24 cellular contexts compared by ENCODE assay signal in genomic region chr13:114328034-114328433, GRCh38. TPM values are rescaled to one million over a fixed set of nuclear protein-coding genes. Genes with fewer than 3 reads are reported as not detected.
DNase-seq lines count a peak whose midpoint lies in the region; ATAC-seq, FAIRE-seq and TF ChIP-seq lines count a peak whose summit lies in the region.
"Had no signal": no experiment of that assay in that cellular context is flagged by ENCODE, and none has a peak within 500 bp of the region (broad histone marks: within the 10 kb centered on the region; RNA-seq: fewer than 3 reads in every experiment).

No MANE protein-coding gene starts in this region.

- H3K27me3 ChIP-seq in mesenchymal stem cell (ENCODE audit: control insufficient read depth in 1 of 2, insufficient read depth in 1 of 2, low read length in 2 of 2) (no peaks in the 10 kb centered on the region), testis (no peaks in the 10 kb centered on the region), PC-3 (ENCODE audit: low read length) (no peaks in the 10 kb centered on the region)
- H3K27me3 ChIP-seq: SJCRH30 had no signal

- H3F3A ChIP-seq in PC-3 (ENCODE audit: low read length, unreplicated experiment): no peaks in the 10 kb centered on the region

- H3K79me2 ChIP-seq in PC-3 (ENCODE audit: low read length): no peaks in the 10 kb centered on the region

- peak overlapping the region in 6 of 7 donors; percentile 26 to 75 (median 56) for H3K27ac Mint-ChIP-seq in CD14-positive monocyte
- H3K27ac Mint-ChIP-seq in WTC11: peak overlapping the region; percentile 83; the same call in 1 of the 2 replicates
- H3K27ac Mint-ChIP-seq: CD4-positive, alpha-beta T cell had no signal

- WGBS in mesenchymal stem cell: 91% methylated on average over 6 of the region's 6 CpGs
- 76 to 77% methylated on average over 6 of the region's 6 CpGs for WGBS in testis, 2 donors

- peaks cover 27% of the 10 kb centered on the region for H3K4me1 Mint-ChIP-seq in CD14-positive monocyte
- peaks cover 10% of the 10 kb centered on the region for H3K4me1 Mint-ChIP-seq in WTC11

- H2BK15ac ChIP-seq in mesenchymal stem cell (ENCODE audit: low read depth, poor library complexity, severe bottlenecking): peak overlapping the region; percentile 13

- 0 out of 2 replicates have a peak, but pooled peaks cover 5% of the 10 kb centered on the region for H4K20me1 ChIP-seq in PC-3 (ENCODE audit: low read length)

- peaks cover 19% of the 10 kb centered on the region for H3K79me1 ChIP-seq in mesenchymal stem cell (replicated peaks; ENCODE audit: low read length, poor library complexity, severe bottlenecking)

- H3K4me3 Mint-ChIP-seq in CD14-positive monocyte: no peak overlapping the region
- no peak overlapping the region for H3K4me3 Mint-ChIP-seq in WTC11
- H3K4me3 Mint-ChIP-seq: CD4-positive, alpha-beta T cell had no signal

- H3K4me2 ChIP-seq in mesenchymal stem cell (ENCODE audit: low read length, poor library complexity, severe bottlenecking): no peak overlapping the region
- H3K4me2 ChIP-seq in PC-3 (ENCODE audit: low read length): no peak overlapping the region

- H3K4me1 ChIP-seq in mesenchymal stem cell (ENCODE audit: control insufficient read depth, insufficient read depth, low read depth, low read length): no peaks in the 10 kb centered on the region
- no peaks in the 10 kb centered on the region for H3K4me1 ChIP-seq in testis
- no peaks in the 10 kb centered on the region for H3K4me1 ChIP-seq in PC-3 (ENCODE audit: insufficient read depth, low read length)
- H3K4me1 ChIP-seq: SJCRH30 had no signal

- H3K9me3 Mint-ChIP-seq in CD14-positive monocyte (peaks cover 0 to 3% (median 0%) of the 10 kb centered on the region in 7 donors), WTC11 (no peaks in the 10 kb centered on the region)
- H3K9me3 Mint-ChIP-seq: CD4-positive, alpha-beta T cell had no signal

- DNase-seq in CD14-positive monocyte (ENCODE audit: low spot score) (no peak), GM12891 (ENCODE audit: insufficient read length, low spot score) (no peak), WTC11 (ENCODE audit: low spot score) (no peak), mesenchymal stem cell (no peak), T-helper 9 cell (no peak), testis (no peak), PC-3 (no peak)
- DNase-seq: AML-193; CD4-positive, alpha-beta T cell; DMS79 treated with DMSO at 0.1 percent for 48 hours; GOT3; Kasumi-1; NCI-H1417 treated with DMSO at 0.1 percent for 48 hours; NCI-H2081 treated with DMSO at 0.1 percent for 48 hours; NCI-H2227 treated with DMSO at 0.1 percent for 48 hours; NCI-H524 treated with DMSO at 0.1 percent for 48 hours; NK-92 treated with Interleukin-12 subunit alpha and Interleukin-12 subunit beta, amount 100 ng/mL, for 24 hours; OCI-M1; SJCRH30 had no signal

- BruUV-seq in PC-3 (replicated peaks; lab: Mats Ljungman, UMichigan): no TSS peak

- H4K8ac ChIP-seq in mesenchymal stem cell (ENCODE audit: low read length): no peak overlapping the region

- peak; percentile 5 for FAIRE-seq in GM12891 (lab: Jason Lieb, UNC)
- FAIRE-seq: D721Med, G401.6, GM12892 had no signal

- no peak overlapping the region for H3K23ac ChIP-seq in mesenchymal stem cell (ENCODE audit: low read length in 2 of 2)

- no peak overlapping the region for H2AK5ac ChIP-seq in mesenchymal stem cell (ENCODE audit: low read length, severe bottlenecking)

- H2BK12ac ChIP-seq in mesenchymal stem cell (ENCODE audit: low read length in 2 of 2): no peak overlapping the region

- no peak overlapping the region for H4K91ac ChIP-seq in mesenchymal stem cell (ENCODE audit: low read length)

- H2BK120ac ChIP-seq in mesenchymal stem cell (ENCODE audit: low read depth, low read length): no peak overlapping the region

- peaks cover 0 to 3% (median 2%) of the 10 kb centered on the region in 3 donors for H3K27me3 Mint-ChIP-seq in CD14-positive monocyte (ENCODE audit: low read depth in 3 of 3)
- no peaks in the 10 kb centered on the region for H3K27me3 Mint-ChIP-seq in WTC11 (ENCODE audit: low read depth)
- H3K27me3 Mint-ChIP-seq: CD4-positive, alpha-beta T cell had no signal

- H3K18ac ChIP-seq in mesenchymal stem cell (ENCODE audit: low read depth in 1 of 2, low read length in 2 of 2): no peak overlapping the region

- ATAC-seq in WTC11 (peak; percentile 87), HG02623 (IDR thresholded peaks at IDR 0.05; ENCODE audit: unreplicated experiment) (no peak), PC-3 (no peak)

- no peak overlapping the region for H2BK5ac ChIP-seq in mesenchymal stem cell (ENCODE audit: low read depth, low read length, poor library complexity, severe bottlenecking)

- TF ChIP-seq CTCF in CD14-positive monocyte (IDR thresholded peaks at IDR 0.05) (no peak), WTC11 (IDR thresholded peaks at IDR 0.05) (no peak), testis (IDR thresholded peaks at IDR 0.05) (no peak), PC-3 (conservative IDR thresholded peaks at IDR 0.05; ENCODE audit: low read depth, low read length) (no peak)

- no peak overlapping the region for H3K14ac ChIP-seq in mesenchymal stem cell (ENCODE audit: low read length in 2 of 2)

- CTCF ChIA-PET in WTC11 (lab: Charles Lee): interaction anchor here (1.1 kb wide), 1 partner anchor 13 kb away, joined by 6 read pairs; no protein-coding TSS in a partner anchor
- CTCF ChIA-PET in PC-3 (lab: Charles Lee): no interaction called here

- TF ChIP-seq POLR2A in GM12891 (IDR thresholded peaks at IDR 0.05; ENCODE audit: low read depth, low read length) (no peak; the same call in none of the 2 replicates), testis (IDR thresholded peaks at IDR 0.05) (no peak)

- H3K36me3 ChIP-seq in mesenchymal stem cell (ENCODE audit: control insufficient read depth in 1 of 2, insufficient read depth in 2 of 2, low read depth in 1 of 2, low read length in 2 of 2) (peaks cover 20 to 46% of the 10 kb centered on the region in 2 experiments), testis (ENCODE audit: low read depth, missing control alignments) (no peaks in the 10 kb centered on the region), PC-3 (ENCODE audit: low read depth, low read length) (peaks cover 27% of the 10 kb centered on the region)

- POLR2A ChIA-PET in WTC11 (lab: Charles Lee): no interaction called here
- POLR2A ChIA-PET in PC-3 (lab: Charles Lee; ENCODE audit: unreplicated experiment): interaction anchor here (0.6 kb wide), 1 partner anchor 86 kb away, joined by 7 read pairs; no protein-coding TSS in a partner anchor

- H3K9me2 ChIP-seq in PC-3 (replicated peaks; ENCODE audit: low read length): no peaks in the 10 kb centered on the region

- H3K27ac ChIP-seq in mesenchymal stem cell (ENCODE audit: low read length, poor library complexity, severe bottlenecking) (no peak overlapping the region), testis (no peak overlapping the region), PC-3 (ENCODE audit: low read length) (no peak overlapping the region)
- H3K27ac ChIP-seq: RWPE1, SJCRH30 had no signal

- no peaks in the 10 kb centered on the region for H3K9me3 ChIP-seq in mesenchymal stem cell (ENCODE audit: control insufficient read depth, low read length)
- no peaks in the 10 kb centered on the region for H3K9me3 ChIP-seq in testis
- no peaks in the 10 kb centered on the region for H3K9me3 ChIP-seq in PC-3 (ENCODE audit: low read length)
- H3K9me3 ChIP-seq: SJCRH30 had no signal

- H3K36me3 Mint-ChIP-seq in CD14-positive monocyte: peaks cover 30 to 40% of the 10 kb centered on the region in 2 donors
- H3K36me3 Mint-ChIP-seq in WTC11: peaks cover 36% of the 10 kb centered on the region

- H3K4me3 ChIP-seq in mesenchymal stem cell (ENCODE audit: insufficient read depth in 1 of 2, low read depth in 1 of 2, low read length in 2 of 2) (no peak overlapping the region), testis (no peak overlapping the region), PC-3 (ENCODE audit: low read length) (no peak overlapping the region)
- H3K4me3 ChIP-seq: SJCRH30 had no signal

- H2AFZ ChIP-seq in mesenchymal stem cell (ENCODE audit: low read depth, low read length) (no peak overlapping the region), PC-3 (ENCODE audit: low read length) (no peak overlapping the region)

- no peak overlapping the region for H3K4ac ChIP-seq in mesenchymal stem cell (ENCODE audit: low read depth in 1 of 2, low read length in 2 of 2)

- intact Hi-C loops in CD14-positive monocyte (cut with micrococcal nuclease): no loop called here
- intact Hi-C loops in testis (cut with DNase I; ENCODE audit: low total_unique reads): no loop called here
- intact Hi-C loops in PC-3 (cut with micrococcal nuclease): no loop called here

- H3K9ac ChIP-seq in mesenchymal stem cell (ENCODE audit: low read length) (no peak overlapping the region), PC-3 (ENCODE audit: low read length) (no peak overlapping the region)

TF ChIP-seq in GM12891, 5 proteins besides CTCF, POLR2A, EP300 and RAD21:
- TF ChIP-seq PAX5 (IDR thresholded peaks at IDR 0.05; ENCODE audit: insufficient read depth, low read length, severe bottlenecking): no peak
- TF ChIP-seq SPI1 (IDR thresholded peaks at IDR 0.05; ENCODE audit: low read depth, low read length): no peak
- no peak for TF ChIP-seq TAF1 (IDR thresholded peaks at IDR 0.05; ENCODE audit: low read depth, low read length)
- TF ChIP-seq POU2F2 (IDR thresholded peaks at IDR 0.05; ENCODE audit: low read depth, low read length): no peak
- TF ChIP-seq POLR2AphosphoS5 (IDR thresholded peaks at IDR 0.05; ENCODE audit: low read depth, low read length): peak; percentile 46

TF ChIP-seq in WTC11, 78 proteins besides CTCF, POLR2A, EP300 and RAD21 (continues in another document):
- TF ChIP-seq EMX1 (CRISPR knock-in tag; IDR thresholded peaks at IDR 0.05) (no peak), NFATC4 (CRISPR knock-in tag; IDR thresholded peaks at IDR 0.05) (no peak), GTF2I (CRISPR knock-in tag; conservative IDR thresholded peaks at IDR 0.05) (no peak), FOXJ3 (CRISPR knock-in tag; IDR thresholded peaks at IDR 0.05; ENCODE audit: borderline replicate concordance) (no peak)

RNA-seq across cellular contexts. Expression of gene CHAMP1, which starts 13.7 kb away (rescaled TPM):
- polyA plus RNA-seq in CD14-positive monocyte (10 to 100 TPM in 1 of 2 donors, 1 to 10 TPM in 1; 8.9 to 12.9 TPM), testis (ENCODE audit: insufficient read depth, low read depth, low replicate concordance) (15.0 TPM)
- 16.4 TPM for polyA plus RNA-seq in GM12891 (2012; ENCODE audit: low read depth, missing spikeins)
- total RNA-seq in WTC11 (2021) (29.5 to 31.7 TPM (median 30.6 TPM) in 3 replicates), testis (10 to 100 TPM; 19.2 to 21.7 TPM), PC-3 (2014; rRNA removed) (8.3 and 10.6 TPM in 2 replicates)
- polyA plus RNA-seq in mesenchymal stem cell (2013, experiment 1 of 2): 26.3 TPM
- polyA plus RNA-seq in mesenchymal stem cell (2013, experiment 2 of 2): 26.1 TPM

RNA-seq across cellular contexts. Expression of gene UPF3A, which starts 46.6 kb away (rescaled TPM):
- polyA plus RNA-seq in CD14-positive monocyte (1 to 10 TPM; 6.1 to 7.0 TPM), testis (ENCODE audit: insufficient read depth, low read depth, low replicate concordance) (96.7 TPM)
- 38.1 TPM for polyA plus RNA-seq in GM12891 (2012; ENCODE audit: low read depth, missing spikeins)
- total RNA-seq in WTC11 (2021) (64.2 to 71.9 TPM (median 68.7 TPM) in 3 replicates), testis (100 to 1,000 TPM in 1 of 2 donors, 10 to 100 TPM in 1; 88.0 to 112 TPM), PC-3 (2014; rRNA removed) (17.4 and 18.1 TPM in 2 replicates)
- polyA plus RNA-seq in mesenchymal stem cell (2013, experiment 1 of 2): 66.0 TPM
- 65.6 TPM for polyA plus RNA-seq in mesenchymal stem cell (2013, experiment 2 of 2)
